21 cellular contexts compared by ENCODE assay signal in the genomic region with DNA sequence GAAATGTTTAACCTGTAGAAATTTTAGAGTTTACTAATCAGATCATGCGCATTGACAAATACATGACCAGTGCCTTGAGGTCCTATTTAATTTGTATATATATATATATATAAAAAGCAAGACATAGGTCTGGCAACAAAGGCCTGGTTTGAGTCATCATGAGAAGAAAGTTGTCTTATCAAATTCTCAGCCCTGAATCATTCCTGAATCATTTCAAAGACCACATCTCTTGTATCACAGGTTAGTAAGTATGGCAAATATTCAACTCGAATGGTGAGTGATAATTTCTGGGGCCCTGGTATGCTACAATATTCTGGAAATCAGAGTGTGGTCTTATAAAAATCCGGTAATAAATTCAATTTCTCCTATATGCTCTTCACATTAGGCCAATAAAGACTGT.
DNase-seq lines count a peak whose midpoint lies in the region; FAIRE-seq and TF ChIP-seq lines count a peak whose summit lies in the region.
"Had no signal": no experiment of that assay in that cellular context is flagged by ENCODE, and none has a peak within 500 bp of the region (broad histone marks: within the 10 kb centered on the region; RNA-seq: fewer than 3 reads in every experiment).

No MANE protein-coding gene starts in this region.

- peak; percentile 97 for FAIRE-seq in RCC 7860 (lab: Jason Lieb, UNC)
- FAIRE-seq: frontal cortex had no signal

- TF ChIP-seq CTCF in cardiac fibroblast (IDR thresholded peaks at IDR 0.05; ENCODE audit: low read depth, low read length) = no peak

- H3K4me3 ChIP-seq in cardiac fibroblast (replicated peaks in 1 of 2; ENCODE audit: low read depth in 2 of 2, low read length in 2 of 2) = no peak overlapping the region
- H3K4me3 ChIP-seq: ovary, vagina had no signal

- DNase-seq in Daoy (ENCODE audit: low read depth) (peak; percentile 66), RCC 7860 (ENCODE audit: low spot score) (peak; percentile 89), cardiac fibroblast (ENCODE audit: low read depth in 2 of 2) (peak; percentile 36 to 53), kidney tubule cell (ENCODE audit: low spot score) (peak; percentile 77), NCI-H187 treated with DMSO at 0.1 percent for 48 hours (lab: John Stamatoyannopoulos, UW) (no peak), SK-N-DZ (ENCODE audit: low spot score) (no peak)
- no peak for DNase-seq in activated CD4-positive, CD25-positive, alpha-beta regulatory T cell (lab: John Stamatoyannopoulos, UW)
- DNase-seq in activated CD4-positive, alpha-beta T cell treated with anti-CD3 and anti-CD28 coated beads, Interleukin-2, amount 50 U/mL, for 1 hour = no peak
- DNase-seq: activated CD8-positive, alpha-beta T cell treated with anti-CD3 and anti-CD28 coated beads for 36 hours; activated T-cell treated with anti-CD3 and anti-CD28 coated beads, Interleukin-2, amount 50 U/mL, for 72 hours; central memory CD4-positive, alpha-beta T cell; effector CD8-positive, alpha-beta T cell; KG1; left ventricle myocardium superior; ovary; RPMI8226; stimulated activated CD4-positive, alpha-beta T cell treated with anti-CD3 and anti-CD28 coated beads, Interleukin-4, amount 100 ng/mL, for 1 hour; substantia nigra; T-helper 1 cell had no signal

Comparison
In these comparisons a context has a peak if more than half of its experiments do, and no peak if none do; other contexts are left out.
1. DNase-seq: peak in Daoy (single experiment), RCC 7860 (single experiment), cardiac fibroblast (2 of 2) and kidney tubule cell (single experiment); none in NCI-H187 treated with DMSO at 0.1 percent for 48 hours (single experiment), SK-N-DZ (single experiment), activated CD4-positive, CD25-positive, alpha-beta regulatory T cell (0 of 4) and activated CD4-positive, alpha-beta T cell treated with anti-CD3 and anti-CD28 coated beads, Interleukin-2, amount 50 U/mL, for 1 hour (single experiment).